22 cellular contexts compared by ENCODE assay signal in genomic region chr3:111765136-111765535, GRCh38.
A peak's percentile ranks its signal among the peaks of the same experiment; 100 is the strongest.
DNase-seq lines count a peak whose midpoint lies in the region; ATAC-seq and TF ChIP-seq lines count a peak whose summit lies in the region.
"Had no signal": no experiment of that assay in that cellular context is flagged by ENCODE, and none has a peak within 500 bp of the region (broad histone marks: within the 10 kb centered on the region; RNA-seq: fewer than 3 reads in every experiment).

No MANE protein-coding gene starts in this region.

- peak overlapping the region; percentile 45; the same call in 1 of the 2 replicates for H3K18ac ChIP-seq in IMR-90 (ENCODE audit: low read depth, low read length)

- peak overlapping the region; percentile 13; the same call in 1 of the 2 replicates for H3K4ac ChIP-seq in IMR-90 (ENCODE audit: low read depth, low read length)

- no peaks in the 10 kb centered on the region for H3K27me3 Mint-ChIP-seq in Caco-2 (ENCODE audit: insufficient read depth, unreplicated experiment)
- H3K27me3 Mint-ChIP-seq: activated CD4-positive, alpha-beta memory T cell treated with anti-CD3 and anti-CD28 coated beads for 36 hours had no signal

- no peaks in the 10 kb centered on the region for H3K9me3 ChIP-seq in IMR-90 (ENCODE audit: control insufficient read depth, insufficient read depth, low read length)
- H3K9me3 ChIP-seq in muscle layer of duodenum (ENCODE audit: control insufficient read depth in 1 of 2, low read length in 2 of 2): no peaks in the 10 kb centered on the region
- H3K9me3 ChIP-seq in suprapubic skin: no peaks in the 10 kb centered on the region
- no peaks in the 10 kb centered on the region for H3K9me3 ChIP-seq in left lung
- H3K9me3 ChIP-seq in Caco-2: no peaks in the 10 kb centered on the region
- H3K9me3 ChIP-seq: lower lobe of right lung, neutrophil had no signal

- 0 out of 3 replicates have a peak overlapping the region, but pooled peaks have one; percentile 9 for H2BK15ac ChIP-seq in IMR-90 (ENCODE audit: low read depth, low read length)

- no CpG with 5 or more reads among the region's 3 CpGs for WGBS in IMR-90 (ENCODE audit: extremely low coverage in 2 of 2, insufficient read length in 1 of 2), 2 experiments
- 64% methylated on average over 3 of the region's 3 CpGs for WGBS in suprapubic skin

- no peaks in the 10 kb centered on the region for H4K20me1 ChIP-seq in IMR-90 (ENCODE audit: insufficient read depth, low read length)

- no peak for DNase-seq in IMR-90
- no peak for DNase-seq in epithelial cell of prostate (ENCODE audit: low read depth, low spot score)
- no peak for DNase-seq in suprapubic skin (ENCODE audit: low spot score in 2 of 2)
- DNase-seq in left lung: no peak
- DNase-seq in NCI-H1417 treated with DMSO at 0.1 percent for 48 hours (lab: John Stamatoyannopoulos, UW): no peak
- no peak for DNase-seq in Caco-2
- DNase-seq: activated CD4-positive, alpha-beta memory T cell treated with anti-CD3 and anti-CD28 coated beads for 36 hours; activated gamma-delta T cell treated with Interleukin-2 at 50 U/mL for 16 hours; dorsolateral prefrontal cortex; foreskin melanocyte; GDM1; H7; KBM-7; lower lobe of right lung; NCI-H1694; NCI-H526 treated with DMSO at 0.1 percent for 48 hours; retina; substantia nigra had no signal

- no peak overlapping the region for H2BK20ac ChIP-seq in IMR-90 (ENCODE audit: low read depth, low read length)

- no peak overlapping the region for H2AK5ac ChIP-seq in IMR-90 (ENCODE audit: low read depth, low read length)

- H3K27me3 ChIP-seq in IMR-90 (ENCODE audit: control insufficient read depth, insufficient read depth, low read length) (no peaks in the 10 kb centered on the region), muscle layer of duodenum (ENCODE audit: low read depth, low read length) (no peaks in the 10 kb centered on the region), suprapubic skin (no peaks in the 10 kb centered on the region), left lung (no peaks in the 10 kb centered on the region), Caco-2 (replicated peaks; ENCODE audit: control insufficient read depth, insufficient read depth, low read length) (no peaks in the 10 kb centered on the region)
- H3K27me3 ChIP-seq: cardiac muscle cell, dorsolateral prefrontal cortex, neutrophil had no signal

- no peak overlapping the region for H3K9ac ChIP-seq in IMR-90 (ENCODE audit: low read depth, low read length)

- no peak overlapping the region for H3K56ac ChIP-seq in IMR-90 (ENCODE audit: extremely low read depth, insufficient read depth, low read length)

- no peak overlapping the region for H2BK5ac ChIP-seq in IMR-90 (ENCODE audit: low read depth, low read length, poor library complexity, severe bottlenecking)

- peak overlapping the region; percentile 9; the same call in 1 of the 2 replicates for H2BK120ac ChIP-seq in IMR-90 (ENCODE audit: low read depth, low read length)

- H4K91ac ChIP-seq in IMR-90 (ENCODE audit: insufficient read depth, low read depth, low read length): no peak overlapping the region

- H3K36me3 ChIP-seq in IMR-90 (ENCODE audit: control insufficient read depth, insufficient read depth, low read length) (no peaks in the 10 kb centered on the region), muscle layer of duodenum (ENCODE audit: control insufficient read depth in 1 of 2, insufficient read depth in 2 of 2, low read length in 2 of 2) (no peaks in the 10 kb centered on the region), suprapubic skin (no peaks in the 10 kb centered on the region), left lung (no peaks in the 10 kb centered on the region), Caco-2 (ENCODE audit: control insufficient read depth, insufficient read depth, low read length) (no peaks in the 10 kb centered on the region)
- H3K36me3 ChIP-seq: cardiac muscle cell, lower lobe of right lung, neutrophil had no signal

- H3K23ac ChIP-seq in IMR-90 (ENCODE audit: low read depth, low read length): no peak overlapping the region

- H4K8ac ChIP-seq in IMR-90 (ENCODE audit: low read depth in 2 of 2, low read length in 2 of 2): no peak overlapping the region

- CTCF ChIA-PET in IMR-90 (lab: Yijun Ruan, JAX) (no interaction called here), Caco-2 (lab: Charles Lee) (no interaction called here)

- TF ChIP-seq CTCF in IMR-90 (conservative IDR thresholded peaks at IDR 0.05; ENCODE audit: low read depth, low read length): no peak
- no peak for TF ChIP-seq CTCF in suprapubic skin (IDR thresholded peaks at IDR 0.05)
- TF ChIP-seq CTCF in left lung (IDR thresholded peaks at IDR 0.05): no peak
- no peak for TF ChIP-seq CTCF in Caco-2 (IDR thresholded peaks at IDR 0.05; ENCODE audit: insufficient read depth in 1 of 2, low read depth in 1 of 2, low read length in 1 of 2, severe bottlenecking in 1 of 2, unreplicated experiment in 1 of 2)

- no peak overlapping the region for H4K5ac ChIP-seq in IMR-90 (ENCODE audit: low read depth, low read length)

- TF ChIP-seq POLR2A in IMR-90 (IDR thresholded peaks at IDR 0.05; ENCODE audit: low read depth, low read length): no peak
- no peak for TF ChIP-seq POLR2A in suprapubic skin (IDR thresholded peaks at IDR 0.05)

- H3K4me1 Mint-ChIP-seq in Caco-2 (ENCODE audit: low read depth, unreplicated experiment): peaks cover 45% of the 10 kb centered on the region

- intact Hi-C loops in IMR-90 (cut with micrococcal nuclease): no loop called here
- intact Hi-C loops in left lung (cut with DNase I): no loop called here
- intact Hi-C loops in Caco-2 (cut with micrococcal nuclease; ENCODE audit: unreplicated experiment): loop anchor here (2.0 kb wide), 1 partner anchor 30 kb away; no protein-coding TSS in a partner anchor

- no peak for TF ChIP-seq EP300 in suprapubic skin (IDR thresholded peaks at IDR 0.05)

- H2AFZ ChIP-seq in IMR-90 (replicated peaks; ENCODE audit: low read length, poor library complexity): no peak overlapping the region

- H3K36me3 Mint-ChIP-seq in Caco-2 (ENCODE audit: insufficient read depth, unreplicated experiment): peaks cover 13% of the 10 kb centered on the region
- H3K36me3 Mint-ChIP-seq: activated CD4-positive, alpha-beta memory T cell treated with anti-CD3 and anti-CD28 coated beads for 36 hours had no signal

- in situ Hi-C loops in IMR-90 (cut with MboI; ENCODE audit: low sequenced_read_pairs): no loop called here

- no peak overlapping the region for H3K4me2 ChIP-seq in IMR-90 (ENCODE audit: low read depth, low read length)

- dilution Hi-C loops in IMR-90 (cut with HindIII; ENCODE audit: low sequenced_read_pairs, unreplicated experiment): no loop called here

- H3K9me3 Mint-ChIP-seq in Caco-2 (ENCODE audit: unreplicated experiment): no peaks in the 10 kb centered on the region
- H3K9me3 Mint-ChIP-seq: activated CD4-positive, alpha-beta memory T cell treated with anti-CD3 and anti-CD28 coated beads for 36 hours had no signal

- no peak for TF ChIP-seq RAD21 in IMR-90 (IDR thresholded peaks at IDR 0.05; ENCODE audit: low read length)

- H3K14ac ChIP-seq in IMR-90 (replicated peaks; ENCODE audit: low read depth, low read length): no peak overlapping the region

- H3K79me1 ChIP-seq in IMR-90 (ENCODE audit: low read depth in 1 of 2, low read length in 2 of 2): no peaks in the 10 kb centered on the region

- ATAC-seq in IMR-90 (ENCODE audit: low read depth) (no peak), left lung (no peak), GM21528 (IDR thresholded peaks at IDR 0.05; ENCODE audit: low FRiP score, unreplicated experiment) (no peak)
- ATAC-seq: lower lobe of right lung had no signal

- H3K27ac Mint-ChIP-seq in Caco-2 (ENCODE audit: unreplicated experiment): no peak overlapping the region
- H3K27ac Mint-ChIP-seq: activated CD4-positive, alpha-beta memory T cell treated with anti-CD3 and anti-CD28 coated beads for 36 hours had no signal

- H3K4me1 ChIP-seq in IMR-90 (ENCODE audit: control insufficient read depth, insufficient read depth, low read length) (peaks cover 31% of the 10 kb centered on the region), muscle layer of duodenum (ENCODE audit: control insufficient read depth in 1 of 2, insufficient read depth in 2 of 2, low read length in 2 of 2) (peaks cover 6 to 29% of the 10 kb centered on the region in 2 donors), suprapubic skin (peaks cover 57% of the 10 kb centered on the region), left lung (peaks cover 0 to 25% of the 10 kb centered on the region in 2 donors), Caco-2 (peaks cover 41% of the 10 kb centered on the region)

- H3K4me3 ChIP-seq in IMR-90 (ENCODE audit: insufficient read depth, low read depth, low read length) (no peak overlapping the region), muscle layer of duodenum (ENCODE audit: low read depth in 1 of 2, low read length in 2 of 2) (no peak overlapping the region), suprapubic skin (no peak overlapping the region), left lung (no peak overlapping the region), Caco-2 (ENCODE audit: low read depth, low read length) (no peak overlapping the region)
- H3K4me3 ChIP-seq: cardiac muscle cell, dorsolateral prefrontal cortex, lower lobe of right lung had no signal

- POLR2A ChIA-PET in IMR-90 (lab: Charles Lee; ENCODE audit: unreplicated experiment) (no interaction called here), Caco-2 (lab: Charles Lee) (no interaction called here)

- H3K27ac ChIP-seq in IMR-90 (ENCODE audit: insufficient read depth, low read length): no peak overlapping the region
- peak overlapping the region; percentile 98 for H3K27ac ChIP-seq in epithelial cell of prostate
- H3K27ac ChIP-seq in muscle layer of duodenum (ENCODE audit: low read length): peak overlapping the region; percentile 82
- peak overlapping the region; percentile 45 for H3K27ac ChIP-seq in suprapubic skin
- peak overlapping the region in 1 of 2 donors; percentile 67 for H3K27ac ChIP-seq in left lung
- H3K27ac ChIP-seq: cardiac muscle cell, lower lobe of right lung, neutrophil had no signal

- no peak overlapping the region for H2AK9ac ChIP-seq in IMR-90 (replicated peaks; ENCODE audit: low read depth, low read length, poor library complexity)

- H3K9me1 ChIP-seq in IMR-90 (ENCODE audit: insufficient read depth, low read length): 0 out of 2 replicates have a peak, but pooled peaks cover 2% of the 10 kb centered on the region

- BruUV-seq in IMR-90 (replicated peaks; lab: Mats Ljungman, UMichigan): no TSS peak
- BruUV-seq in Caco-2 (replicated peaks; lab: Mats Ljungman, UMichigan): no TSS peak

- H3K4me3 Mint-ChIP-seq in Caco-2 (ENCODE audit: unreplicated experiment): no peak overlapping the region
- H3K4me3 Mint-ChIP-seq: activated CD4-positive, alpha-beta memory T cell treated with anti-CD3 and anti-CD28 coated beads for 36 hours had no signal

TF ChIP-seq in IMR-90, 13 proteins besides CTCF, POLR2A, EP300 and RAD21 (continues in another document):
- TF ChIP-seq SMC3 (IDR thresholded peaks at IDR 0.05; ENCODE audit: low read depth, low read length): no peak
- no peak for TF ChIP-seq MAZ (IDR thresholded peaks at IDR 0.05; ENCODE audit: borderline replicate concordance, low read depth, low read length)
- no peak for TF ChIP-seq MAFK (IDR thresholded peaks at IDR 0.05; ENCODE audit: low read depth, low read length)
- TF ChIP-seq RFX5 (IDR thresholded peaks at IDR 0.05; ENCODE audit: low read depth, low read length): no peak
